Comparison of ENCODE assay signal across 16 cellular contexts in genomic region chr2:9145109-9145751, GRCh38.
DNase-seq lines count a peak whose midpoint lies in the region; ATAC-seq, FAIRE-seq and TF ChIP-seq lines count a peak whose summit lies in the region.
"Had no signal": no experiment of that assay in that cellular context is flagged by ENCODE, and none has a peak within 500 bp of the region (broad histone marks: within the 10 kb centered on the region; RNA-seq: fewer than 3 reads in every experiment).

No MANE protein-coding gene starts in this region.

- H3K9me3 ChIP-seq in A673 (ENCODE audit: low read depth, low read length, poor library complexity, severe bottlenecking) (no peaks in the 10 kb centered on the region), left lung (no peaks in the 10 kb centered on the region)

- POLR2A ChIA-PET in A673 (lab: Charles Lee; ENCODE audit: low non-redundant PET) = no interaction called here

- FAIRE-seq in RCC 7860 (lab: Jason Lieb, UNC) = no peak
- FAIRE-seq: G401.6 had no signal

- H3K4me3 ChIP-seq in A673 (ENCODE audit: low read depth, low read length, poor library complexity, severe bottlenecking) = no peak overlapping the region
- no peak overlapping the region for H3K4me3 ChIP-seq in cardiac fibroblast (replicated peaks in 1 of 2; ENCODE audit: low read depth in 2 of 2, low read length in 2 of 2)
- H3K4me3 ChIP-seq in left lung = no peak overlapping the region

- H3K27ac ChIP-seq in A673 (ENCODE audit: low read depth, low read length, poor library complexity, severe bottlenecking) = no peak overlapping the region
- H3K27ac ChIP-seq in left lung = no peak overlapping the region
- H3K27ac ChIP-seq: foreskin keratinocyte had no signal

- BruUV-seq in A673 (replicated peaks; lab: Mats Ljungman, UMichigan) = no TSS peak

- no peaks in the 10 kb centered on the region for H3K27me3 ChIP-seq in A673 (replicated peaks; ENCODE audit: insufficient read depth, low read depth, low read length, poor library complexity)
- H3K27me3 ChIP-seq in left lung = no peaks in the 10 kb centered on the region
- H3K27me3 ChIP-seq: foreskin keratinocyte had no signal

- H3K36me3 ChIP-seq in A673 (ENCODE audit: insufficient read depth, low read length, poor library complexity, severe bottlenecking) (no peaks in the 10 kb centered on the region), left lung (no peaks in the 10 kb centered on the region)

- peak; percentile 4 for ATAC-seq in left lung
- ATAC-seq in HG03354 (IDR thresholded peaks at IDR 0.05; ENCODE audit: poor library complexity, severe bottlenecking, unreplicated experiment) = no peak
- ATAC-seq: foreskin keratinocyte, left colon had no signal

- CTCF ChIA-PET in A673 (lab: Charles Lee) = interaction anchor here (1.4 kb wide), 1 partner anchor 226 kb away, joined by 3 read pairs; no protein-coding TSS in a partner anchor

- DNase-seq in A673 (ENCODE audit: low spot score) (peak; percentile 26), HCEC 1CT (peak; percentile 85), cardiac fibroblast (ENCODE audit: low read depth in 2 of 2) (peak; percentile 87 to 91), left lung (no peak), RCC 7860 (ENCODE audit: low spot score) (no peak), mucosa of gallbladder (ENCODE audit: low spot score) (no peak)
- no peak for DNase-seq in stimulated activated CD4-positive, alpha-beta T cell treated with anti-CD3 and anti-CD28 coated beads, Interleukin-15, amount 100 ng/mL, for 24 hours
- DNase-seq: activated CD4-positive, alpha-beta T cell treated with anti-CD3 and anti-CD28 coated beads, Interleukin-2, amount 50 U/mL, for 48 hours; activated effector memory CD4-positive, alpha-beta T cell treated with anti-CD3 and anti-CD28 coated beads, Interleukin-2, amount 50 U/mL, for 16 hours; AML-193; left colon; occipital lobe; stimulated activated CD4-positive, alpha-beta T cell treated with anti-CD3 and anti-CD28 coated beads, Interleukin-1b, Interleukin-23, amount 100 ng/mL, for 48 hours had no signal

- H3K4me1 ChIP-seq in A673 (ENCODE audit: insufficient read depth, low read length, poor library complexity, severe bottlenecking) = peaks cover 17% of the 10 kb centered on the region
- peaks cover 5 to 11% of the 10 kb centered on the region in 2 donors for H3K4me1 ChIP-seq in left lung
- H3K4me1 ChIP-seq: foreskin keratinocyte had no signal

- TF ChIP-seq CTCF in A673 (conservative IDR thresholded peaks at IDR 0.05; ENCODE audit: low read depth, low read length) = no peak
- TF ChIP-seq CTCF in cardiac fibroblast (IDR thresholded peaks at IDR 0.05; ENCODE audit: low read depth, low read length) = no peak
- no peak for TF ChIP-seq CTCF in left lung (IDR thresholded peaks at IDR 0.05)

- intact Hi-C loops in A673 (cut with micrococcal nuclease; ENCODE audit: unreplicated experiment) = no loop called here
- intact Hi-C loops in left lung (cut with DNase I) = loop anchor here in 1 of 2 donors (10.0 kb wide), 1 partner anchor 230 kb away; no protein-coding TSS in a partner anchor

Comparison
In these comparisons a context has a peak if more than half of its experiments do, and no peak if none do; other contexts are left out.
1. DNase-seq: peak in A673 (single experiment), HCEC 1CT (single experiment) and cardiac fibroblast (2 of 2); none in left lung (0 of 2), RCC 7860 (single experiment), stimulated activated CD4-positive, alpha-beta T cell treated with anti-CD3 and anti-CD28 coated beads, Interleukin-15, amount 100 ng/mL, for 24 hours (single experiment) and mucosa of gallbladder (single experiment).